In genomic region chr15:34122771-34123183, GRCh38 we compare ENCODE assay signal across 13 cellular contexts. TPM values are rescaled to one million over a fixed set of nuclear protein-coding genes. Genes with fewer than 3 reads are reported as not detected.
DNase-seq lines count a peak whose midpoint lies in the region; ATAC-seq lines count a peak whose summit lies in the region.
"Had no signal": no experiment of that assay in that cellular context is flagged by ENCODE, and none has a peak within 500 bp of the region (broad histone marks: within the 10 kb centered on the region; RNA-seq: fewer than 3 reads in every experiment).

No MANE protein-coding gene starts in this region.

- H3K36me3 Mint-ChIP-seq in memory B cell = no peaks in the 10 kb centered on the region

- peaks cover 2% of the 10 kb centered on the region for H3K9me3 Mint-ChIP-seq in memory B cell

- H3K4me1 Mint-ChIP-seq in memory B cell = peaks cover 3% of the 10 kb centered on the region
- H3K4me1 Mint-ChIP-seq: activated naive CD8-positive, alpha-beta T cell treated with anti-CD3 and anti-CD28 coated beads, Interleukin-2, amount 50 U/mL, for 24 hours had no signal

- no peak overlapping the region for H3K27ac Mint-ChIP-seq in memory B cell
- H3K27ac Mint-ChIP-seq: activated naive CD8-positive, alpha-beta T cell treated with anti-CD3 and anti-CD28 coated beads, Interleukin-2, amount 50 U/mL, for 24 hours had no signal

- no peak overlapping the region for H3K4me3 Mint-ChIP-seq in memory B cell
- H3K4me3 Mint-ChIP-seq: activated naive CD8-positive, alpha-beta T cell treated with anti-CD3 and anti-CD28 coated beads, Interleukin-2, amount 50 U/mL, for 24 hours had no signal

- DNase-seq in Daoy (ENCODE audit: low read depth) = peak; percentile 74
- DNase-seq in amniotic epithelial cell (ENCODE audit: low read depth) = peak; percentile 95
- DNase-seq in memory B cell (ENCODE audit: low spot score in 2 of 2) = no peak
- no peak for DNase-seq in DMS79 treated with DMSO at 0.1 percent for 48 hours (lab: John Stamatoyannopoulos, UW)
- no peak for DNase-seq in left cardiac atrium
- DNase-seq in GM19240 (ENCODE audit: insufficient read length, low spot score) = no peak
- DNase-seq: activated naive CD8-positive, alpha-beta T cell treated with anti-CD3 and anti-CD28 coated beads, Interleukin-2, amount 50 U/mL, for 24 hours; Caco-2; glutamatergic neuron; NCI-H1105 treated with DMSO at 0.1 percent for 48 hours; PC-9 had no signal

- H3K27me3 Mint-ChIP-seq in memory B cell = peaks cover 15% of the 10 kb centered on the region

- intact Hi-C loops in left cardiac atrium (cut with DNase I) = no loop called here

- peak; percentile 67 for ATAC-seq in HG02973 (IDR thresholded peaks at IDR 0.05; ENCODE audit: unreplicated experiment)
- ATAC-seq in memory B cell (ENCODE audit: low read depth) = peak; percentile 39
- ATAC-seq in GM21360 (IDR thresholded peaks at IDR 0.05; ENCODE audit: unreplicated experiment) = no peak
- no peak for ATAC-seq in left cardiac atrium
- ATAC-seq: activated naive CD8-positive, alpha-beta T cell treated with anti-CD3 and anti-CD28 coated beads, Interleukin-2, amount 50 U/mL, for 24 hours had no signal

RNA-seq across cellular contexts. Expression of gene PGBD4, which starts 20.9 kb away (rescaled TPM):
- 1.4 and 2.4 TPM in 2 replicates for total RNA-seq in Daoy (2014; rRNA removed; shearing (Covaris generic))
- 1 to 10 TPM; 1.9 to 2.2 TPM for total RNA-seq in left cardiac atrium

RNA-seq across cellular contexts. Expression of gene EMC7, which starts 21.1 kb away (rescaled TPM):
- 22.2 and 27.9 TPM in 2 replicates for total RNA-seq in Daoy (2014; rRNA removed; shearing (Covaris generic))
- 10 to 100 TPM; 63.9 to 88.7 TPM for total RNA-seq in left cardiac atrium

Comparison
In these comparisons a context has a peak if more than half of its experiments do, and no peak if none do; other contexts are left out.
1. DNase-seq: peak in Daoy (single experiment) and amniotic epithelial cell (single experiment); none in memory B cell (0 of 2), DMS79 treated with DMSO at 0.1 percent for 48 hours (single experiment), left cardiac atrium (single experiment) and GM19240 (single experiment).
2. ATAC-seq: peak in HG02973 (single experiment) and memory B cell (single experiment); none in GM21360 (single experiment) and left cardiac atrium (0 of 2).